Comparison of ENCODE assay signal across 17 cellular contexts in genomic region chr2:227423633-227424499, GRCh38. TPM values are rescaled to one million over a fixed set of nuclear protein-coding genes. Genes with fewer than 3 reads are reported as not detected.
A peak's percentile ranks its signal among the peaks of the same experiment; 100 is the strongest.
DNase-seq lines count a peak whose midpoint lies in the region; ATAC-seq, FAIRE-seq and TF ChIP-seq lines count a peak whose summit lies in the region.
"Had no signal": no experiment of that assay in that cellular context is flagged by ENCODE, and none has a peak within 500 bp of the region (broad histone marks: within the 10 kb centered on the region; RNA-seq: fewer than 3 reads in every experiment).

No MANE protein-coding gene starts in this region.

- H3K4me1 ChIP-seq in H9 (ENCODE audit: insufficient read depth, low read length) (no peaks in the 10 kb centered on the region), K562 (replicated peaks in 1 of 2; ENCODE audit: control insufficient read depth in 2 of 2, insufficient read depth in 2 of 2, low read length in 2 of 2) (no peaks in the 10 kb centered on the region)

- H3K27ac Mint-ChIP-seq in H9 = peak overlapping the region in 2 of 3 experiments; percentile 10 to 16; a peak in 3 of 7 replicates
- H3K27ac Mint-ChIP-seq in activated CD8-positive, alpha-beta T cell treated with anti-CD3 and anti-CD28 coated beads, Interleukin-2, amount 10 ng/mL, durations not matched to agents 7 days and 5 days = no peak overlapping the region
- no peak overlapping the region for H3K27ac Mint-ChIP-seq in natural killer cell

- H2AK5ac ChIP-seq in H9 (ENCODE audit: insufficient read length, low read length) = no peak overlapping the region

- no TSS peak for BruUV-seq in K562 (replicated peaks; lab: Mats Ljungman, UMichigan)

- H4K20me1 ChIP-seq in H9 (ENCODE audit: control insufficient read depth, insufficient read depth, insufficient read length) (no peaks in the 10 kb centered on the region), K562 (replicated peaks; ENCODE audit: control insufficient read depth, insufficient read depth, low read length) (no peaks in the 10 kb centered on the region)
- H4K20me1 ChIP-seq: BLaER1 treated with 17β-estradiol and CSF1 and Interleukin-3, amounts not matched to agents 10 nM and 100 nM had no signal

- in situ Hi-C loops in K562 (cut with MboI) = no loop called here

- no peak overlapping the region for H2AFZ ChIP-seq in H9 (ENCODE audit: low read length)
- peak overlapping the region; percentile 32; the same call in 1 of the 2 replicates for H2AFZ ChIP-seq in K562 (ENCODE audit: low read depth, low read length)
- H2AFZ ChIP-seq: PC-9 had no signal

- POLR2A ChIA-PET in K562 (lab: Yijun Ruan, JAX) = no interaction called here
- POLR2A ChIA-PET in activated CD8-positive, alpha-beta T cell treated with anti-CD3 and anti-CD28 coated beads, Interleukin-2, amount 10 ng/mL, durations not matched to agents 7 days and 5 days (lab: Charles Lee) = no interaction called here

- H2BK20ac ChIP-seq in H9 (ENCODE audit: low read depth, low read length, poor library complexity, severe bottlenecking) = no peak overlapping the region

- H3K14ac ChIP-seq in H9 (ENCODE audit: insufficient read depth, low read length) = no peak overlapping the region

- H3K79me2 ChIP-seq in H9 (ENCODE audit: insufficient read depth, low read length) (no peaks in the 10 kb centered on the region), K562 (ENCODE audit: control insufficient read depth, insufficient read depth, low read length) (no peaks in the 10 kb centered on the region)

- H4K91ac ChIP-seq in H9 (ENCODE audit: insufficient read length, low read depth, low read length) = no peak overlapping the region

- no peak overlapping the region for H3K4me2 ChIP-seq in H9 (ENCODE audit: insufficient read depth, insufficient read length, low read length)
- H3K4me2 ChIP-seq in K562 (ENCODE audit: insufficient read depth, low read length) = no peak overlapping the region
- H3K4me2 ChIP-seq: BLaER1 treated with 17β-estradiol and CSF1 and Interleukin-3, amounts not matched to agents 10 nM and 100 nM; PC-9 had no signal

- H4K8ac ChIP-seq in H9 (replicated peaks; ENCODE audit: insufficient read length, low read depth, low read length) = no peak overlapping the region

- no peak overlapping the region for H3K4me3 ChIP-seq in K562
- H3K4me3 ChIP-seq: BLaER1 treated with 17β-estradiol and CSF1 and Interleukin-3, amounts not matched to agents 10 nM and 100 nM; PC-9; SK-N-MC had no signal

- no peak overlapping the region for H2BK5ac ChIP-seq in H9 (ENCODE audit: insufficient read length, low read length)

- no peak overlapping the region for H2BK120ac ChIP-seq in H9 (ENCODE audit: low read depth, low read length, poor library complexity, severe bottlenecking)

- H3K4me3 Mint-ChIP-seq in H9 (no peak overlapping the region), natural killer cell (no peak overlapping the region)
- no peak overlapping the region for H3K4me3 Mint-ChIP-seq in activated CD8-positive, alpha-beta T cell treated with anti-CD3 and anti-CD28 coated beads, Interleukin-2, amount 10 ng/mL, durations not matched to agents 7 days and 5 days

- H3K9me1 ChIP-seq in K562 (ENCODE audit: control insufficient read depth, insufficient read depth, low read length) = no peaks in the 10 kb centered on the region

- no peak overlapping the region for H3K23ac ChIP-seq in H9 (ENCODE audit: insufficient read length, low read depth, low read length)

- no peak for TF ChIP-seq EP300 in K562 (IDR thresholded peaks at IDR 0.05; ENCODE audit: low read length)

- no peaks in the 10 kb centered on the region for H3K27me3 ChIP-seq in H9 (ENCODE audit: insufficient read depth, low read length)
- no peaks in the 10 kb centered on the region for H3K27me3 ChIP-seq in K562 (ENCODE audit: control insufficient read depth in 2 of 2, insufficient read depth in 2 of 2, low read length in 2 of 2)
- H3K27me3 ChIP-seq: BLaER1 treated with 17β-estradiol and CSF1 and Interleukin-3, amounts not matched to agents 10 nM and 100 nM had no signal

- TF ChIP-seq CTCF in H9 (conservative IDR thresholded peaks at IDR 0.05) = no peak
- TF ChIP-seq CTCF in K562 (IDR thresholded peaks at IDR 0.05 in 2 of 3, conservative IDR thresholded peaks at IDR 0.05 in 1 of 3; ENCODE audit: insufficient read depth in 2 of 3, low read depth in 1 of 3, low read length in 3 of 3) = no peak
- TF ChIP-seq CTCF in natural killer cell (IDR thresholded peaks at IDR 0.05) = no peak

- H3K4me1 Mint-ChIP-seq in H9 (peaks cover 6 to 10% of the 10 kb centered on the region in 2 experiments), natural killer cell (no peaks in the 10 kb centered on the region)
- H3K4me1 Mint-ChIP-seq in activated CD8-positive, alpha-beta T cell treated with anti-CD3 and anti-CD28 coated beads, Interleukin-2, amount 10 ng/mL, durations not matched to agents 7 days and 5 days (ENCODE audit: low read depth) = no peaks in the 10 kb centered on the region

- H3K36me3 Mint-ChIP-seq in H9 (ENCODE audit: insufficient read depth in 1 of 3, low read depth in 3 of 3) = no peaks in the 10 kb centered on the region; a peak in 1 of 7 replicates
- H3K36me3 Mint-ChIP-seq in activated CD8-positive, alpha-beta T cell treated with anti-CD3 and anti-CD28 coated beads, Interleukin-2, amount 10 ng/mL, durations not matched to agents 7 days and 5 days (ENCODE audit: low read depth) = no peaks in the 10 kb centered on the region
- H3K36me3 Mint-ChIP-seq in natural killer cell = no peaks in the 10 kb centered on the region

- no peak for FAIRE-seq in K562 (lab: Jason Lieb, UNC)

- H3T11ph ChIP-seq in H9 (ENCODE audit: low read length) = no peak overlapping the region

- H3K27me3 Mint-ChIP-seq in H9 (ENCODE audit: low read depth) = no peaks in the 10 kb centered on the region
- H3K27me3 Mint-ChIP-seq in activated CD8-positive, alpha-beta T cell treated with anti-CD3 and anti-CD28 coated beads, Interleukin-2, amount 10 ng/mL, durations not matched to agents 7 days and 5 days (ENCODE audit: low read depth) = no peaks in the 10 kb centered on the region
- peaks cover 0 to 5% of the 10 kb centered on the region in 2 donors for H3K27me3 Mint-ChIP-seq in natural killer cell (ENCODE audit: low read depth in 2 of 2)

- no peaks in the 10 kb centered on the region for H3K9me3 ChIP-seq in H9 (ENCODE audit: control insufficient read depth, low read depth, low read length)
- H3K9me3 ChIP-seq in K562 (replicated peaks; ENCODE audit: control insufficient read depth, insufficient read depth, low read depth, low read length) = no peaks in the 10 kb centered on the region

- no peak overlapping the region for H2BK15ac ChIP-seq in H9 (ENCODE audit: low read depth, low read length)

- TF ChIP-seq POLR2A in K562 (conservative IDR thresholded peaks at IDR 0.05) = no peak

- WGBS in H9 (ENCODE audit: extremely low coverage, insufficient read length, low lambda C conversion rate) = no CpG with 5 or more reads among the region's 10 CpGs
- WGBS in K562 (ENCODE audit: insufficient coverage, low coverage, missing lambda C conversion rate) = 52% methylated on average over 10 of the region's 10 CpGs

- no peak overlapping the region for H3K4ac ChIP-seq in H9 (ENCODE audit: low read depth, low read length)

- H3K9me3 Mint-ChIP-seq in H9 = no peaks in the 10 kb centered on the region; a peak in 1 of 5 replicates
- H3K9me3 Mint-ChIP-seq in activated CD8-positive, alpha-beta T cell treated with anti-CD3 and anti-CD28 coated beads, Interleukin-2, amount 10 ng/mL, durations not matched to agents 7 days and 5 days (ENCODE audit: insufficient read depth) = no peaks in the 10 kb centered on the region
- no peaks in the 10 kb centered on the region for H3K9me3 Mint-ChIP-seq in natural killer cell

- intact Hi-C loops in K562 (cut with micrococcal nuclease) = no loop called here
- intact Hi-C loops in natural killer cell (cut with micrococcal nuclease) = no loop called here

- no peak overlapping the region for H4K5ac ChIP-seq in H9 (ENCODE audit: insufficient read length, low read depth, low read length)

- H2BK12ac ChIP-seq in H9 (ENCODE audit: insufficient read length, low read depth, low read length) = no peak overlapping the region

- no peak overlapping the region for H3K56ac ChIP-seq in H9 (ENCODE audit: insufficient read length, low read depth, low read length)

- H3K79me1 ChIP-seq in H9 (ENCODE audit: insufficient read depth, low read depth, low read length, poor library complexity, severe bottlenecking) = no peaks in the 10 kb centered on the region

- CTCF ChIA-PET in K562 (lab: Yijun Ruan, JAX; ENCODE audit: low intra/inter-chr PET ratio) = no interaction called here
- CTCF ChIA-PET in activated CD8-positive, alpha-beta T cell treated with anti-CD3 and anti-CD28 coated beads, Interleukin-2, amount 10 ng/mL, durations not matched to agents 7 days and 5 days (lab: Charles Lee) = no interaction called here

- H3K18ac ChIP-seq in H9 (ENCODE audit: insufficient read length, low read depth, low read length) = no peak overlapping the region

- DNase-seq in H9 (no peak), K562 (ENCODE audit: extremely low read depth in 1 of 4, low spot score in 3 of 4) (no peak), kidney glomerular epithelial cell (lab: John Stamatoyannopoulos, UW) (peak; percentile 12), retina (peak; percentile 81), natural killer cell (no peak)
- DNase-seq in activated CD8-positive, alpha-beta T cell treated with anti-CD3 and anti-CD28 coated beads, Interleukin-2, amount 10 ng/mL, durations not matched to agents 7 days and 5 days = no peak
- DNase-seq: NCI-H1048, NCI-H2107, NCI-H774, PC-9 had no signal

- H3K23me2 ChIP-seq in H9 (ENCODE audit: insufficient read length, low read depth, low read length, poor library complexity, severe bottlenecking) = no peaks in the 10 kb centered on the region

- H3K9ac ChIP-seq in H9 (ENCODE audit: extremely low read depth, insufficient read length, low read length) (no peak overlapping the region), K562 (ENCODE audit: insufficient read depth in 1 of 2, low read depth in 2 of 2, low read length in 2 of 2) (no peak overlapping the region)
- H3K9ac ChIP-seq: BLaER1 treated with 17β-estradiol and CSF1 and Interleukin-3, amounts not matched to agents 10 nM and 100 nM had no signal

- ATAC-seq in K562 = no peak
- no peak for ATAC-seq in activated CD8-positive, alpha-beta T cell treated with anti-CD3 and anti-CD28 coated beads, Interleukin-2, amount 10 ng/mL, durations not matched to agents 7 days and 5 days
- no peak for ATAC-seq in GM18861 (IDR thresholded peaks at IDR 0.05; ENCODE audit: unreplicated experiment)
- no peak for ATAC-seq in natural killer cell
- ATAC-seq: HCT116 had no signal

- no peaks in the 10 kb centered on the region for H3K36me3 ChIP-seq in K562 (ENCODE audit: control insufficient read depth, insufficient read depth, low read length)
- H3K36me3 ChIP-seq: BLaER1 treated with 17β-estradiol and CSF1 and Interleukin-3, amounts not matched to agents 10 nM and 100 nM had no signal

- no peak overlapping the region for H3K27ac ChIP-seq in H9 (ENCODE audit: insufficient read length, low read depth, low read length)
- H3K27ac ChIP-seq in K562 (ENCODE audit: extremely low read depth, low read depth, low read length) = no peak overlapping the region
- H3K27ac ChIP-seq: BLaER1 treated with 17β-estradiol and CSF1 and Interleukin-3, amounts not matched to agents 10 nM and 100 nM; PC-9; SK-N-MC had no signal

- no peak for TF ChIP-seq RAD21 in K562 (CRISPR knock-in tag; conservative IDR thresholded peaks at IDR 0.05 in 1 of 2, IDR thresholded peaks at IDR 0.05 in 1 of 2)

RNA-seq across cellular contexts. Expression of gene SCYGR1, which starts 36.1 kb away (rescaled TPM):
- total RNA-seq in H9 (2021) (not detected in 2 replicates), K562 (2014; rRNA removed) (not detected in 2 replicates), K562 (2014; rRNA removed; fragmentation: Illumina TruSeq; extraction: Trizol) (not detected in 2 replicates), K562 (2015; rRNA removed; fragmentation: Illumina TruSeq; extraction: Trizol) (not detected in 2 replicates), K562 (2021) (not detected in 2 replicates), natural killer cell (not detected)
- total RNA-seq in K562 (2011; cell fraction: chromatin; rRNA removed; ENCODE audit: low replicate concordance) = not detected in 2 replicates
- total RNA-seq in K562 (2011; cell fraction: nucleolus; rRNA removed) = not detected in 2 replicates
- not detected in 2 replicates for total RNA-seq in K562 (2011; cell fraction: nucleoplasm; rRNA removed)
- polyA plus RNA-seq in K562 (2011; rRNA removed) (not detected in 2 replicates), K562 (2014; fragmentation: Illumina TruSeq; extraction: Trizol) (not detected in 2 replicates), K562 (2014; fragmentation: Nextera tagmentation; extraction: Ambion mirVana) (not detected), K562 (2014; rRNA removed) (not detected in 2 replicates)
- not detected in 2 replicates for polyA plus RNA-seq in K562 (2011; cell fraction: cytosol; rRNA removed)
- polyA plus RNA-seq in K562 (2011; cell fraction: nucleus; rRNA removed) = not detected in 2 replicates
- polyA plus RNA-seq in K562 (2012) = not detected in 2 replicates
- polyA minus RNA-seq in K562 (2011; rRNA and poly(A)+ RNA removed) = not detected in 2 replicates
- polyA minus RNA-seq in K562 (2011; cell fraction: cytosol; rRNA and poly(A)+ RNA removed) = not detected in 2 replicates
- polyA minus RNA-seq in K562 (2011; cell fraction: nucleus; rRNA and poly(A)+ RNA removed) = not detected in 2 replicates
- not detected for total RNA-seq in activated CD8-positive, alpha-beta T cell treated with anti-CD3 and anti-CD28 coated beads, Interleukin-2, amount 10 ng/mL, durations not matched to agents 7 days and 5 days
- total RNA-seq: Daoy, NCI-H460, PC-9 had no signal
- polyA plus RNA-seq: AG04450 had no signal

RNA-seq across cellular contexts. Expression of gene TM4SF20, which starts 44.8 kb away (rescaled TPM):
- total RNA-seq in H9 (2021) (not detected in 2 replicates), K562 (2014; rRNA removed) (not detected in 2 replicates), K562 (2014; rRNA removed; fragmentation: Illumina TruSeq; extraction: Trizol) (not detected in 2 replicates), K562 (2015; rRNA removed; fragmentation: Illumina TruSeq; extraction: Trizol) (not detected in 2 replicates), K562 (2021) (not detected in 2 replicates), natural killer cell (not detected)
- not detected in 2 replicates for total RNA-seq in K562 (2011; cell fraction: chromatin; rRNA removed; ENCODE audit: low replicate concordance)
- not detected in 2 replicates for total RNA-seq in K562 (2011; cell fraction: nucleolus; rRNA removed)
- total RNA-seq in K562 (2011; cell fraction: nucleoplasm; rRNA removed) = not detected in 2 replicates
- polyA plus RNA-seq in K562 (2011; rRNA removed) (not detected in 2 replicates), K562 (2014; fragmentation: Illumina TruSeq; extraction: Trizol) (not detected in 2 replicates), K562 (2014; fragmentation: Nextera tagmentation; extraction: Ambion mirVana) (not detected), K562 (2014; rRNA removed) (not detected in 2 replicates)
- not detected in 2 replicates for polyA plus RNA-seq in K562 (2011; cell fraction: cytosol; rRNA removed)
- not detected in 2 replicates for polyA plus RNA-seq in K562 (2011; cell fraction: nucleus; rRNA removed)
- not detected in 2 replicates for polyA plus RNA-seq in K562 (2012)
- not detected in 2 replicates for polyA minus RNA-seq in K562 (2011; rRNA and poly(A)+ RNA removed)
- polyA minus RNA-seq in K562 (2011; cell fraction: cytosol; rRNA and poly(A)+ RNA removed) = not detected in 2 replicates
- not detected in 2 replicates for polyA minus RNA-seq in K562 (2011; cell fraction: nucleus; rRNA and poly(A)+ RNA removed)
- not detected for total RNA-seq in activated CD8-positive, alpha-beta T cell treated with anti-CD3 and anti-CD28 coated beads, Interleukin-2, amount 10 ng/mL, durations not matched to agents 7 days and 5 days
- total RNA-seq: Daoy, PC-9 had no signal

RNA-seq across cellular contexts. Expression of gene AGFG1, which starts 48.1 kb away (rescaled TPM):
- total RNA-seq in H9 (2021) (106 and 109 TPM in 2 replicates), K562 (2014; rRNA removed) (18.1 and 27.0 TPM in 2 replicates), K562 (2014; rRNA removed; fragmentation: Illumina TruSeq; extraction: Trizol) (38.1 and 47.1 TPM in 2 replicates), K562 (2015; rRNA removed; fragmentation: Illumina TruSeq; extraction: Trizol) (37.4 and 37.9 TPM in 2 replicates), K562 (2021) (51.2 and 51.3 TPM in 2 replicates), natural killer cell (10 to 100 TPM; 65.0 to 71.6 (median 67.3) TPM)
- 31.0 and 37.9 TPM in 2 replicates for total RNA-seq in K562 (2011; cell fraction: chromatin; rRNA removed; ENCODE audit: low replicate concordance)
- total RNA-seq in K562 (2011; cell fraction: nucleolus; rRNA removed) = 14.8 and 17.1 TPM in 2 replicates
- 16.6 and 31.9 TPM in 2 replicates for total RNA-seq in K562 (2011; cell fraction: nucleoplasm; rRNA removed)
- polyA plus RNA-seq in K562 (2011; rRNA removed) (79.5 and 97.5 TPM in 2 replicates), K562 (2014; fragmentation: Illumina TruSeq; extraction: Trizol) (35.3 and 36.0 TPM in 2 replicates), K562 (2014; fragmentation: Nextera tagmentation; extraction: Ambion mirVana) (10 to 100 TPM; 11.2 to 14.0 TPM), K562 (2014; rRNA removed) (17.1 and 28.7 TPM in 2 replicates)
- 88.8 TPM in 2 replicates for polyA plus RNA-seq in K562 (2011; cell fraction: cytosol; rRNA removed)
- 65.1 and 73.6 TPM in 2 replicates for polyA plus RNA-seq in K562 (2011; cell fraction: nucleus; rRNA removed)
- polyA plus RNA-seq in K562 (2012) = 27.7 and 28.0 TPM in 2 replicates
- polyA minus RNA-seq in K562 (2011; rRNA and poly(A)+ RNA removed) = 120 and 162 TPM in 2 replicates
- 42.0 and 75.2 TPM in 2 replicates for polyA minus RNA-seq in K562 (2011; cell fraction: cytosol; rRNA and poly(A)+ RNA removed)
- polyA minus RNA-seq in K562 (2011; cell fraction: nucleus; rRNA and poly(A)+ RNA removed) = 19.5 and 36.4 TPM in 2 replicates
- 10 to 100 TPM; 65.6 to 71.2 TPM for total RNA-seq in activated CD8-positive, alpha-beta T cell treated with anti-CD3 and anti-CD28 coated beads, Interleukin-2, amount 10 ng/mL, durations not matched to agents 7 days and 5 days

Comparison
In these comparisons a context has a peak if more than half of its experiments do, and no peak if none do; other contexts are left out.
1. DNase-seq: peak in kidney glomerular epithelial cell (single experiment) and retina (single experiment); none in H9 (single experiment), K562 (0 of 4), activated CD8-positive, alpha-beta T cell treated with anti-CD3 and anti-CD28 coated beads, Interleukin-2, amount 10 ng/mL, durations not matched to agents 7 days and 5 days (single experiment) and natural killer cell (single experiment).
2. H3K27ac Mint-ChIP-seq: peak in H9 (2 of 3); none in activated CD8-positive, alpha-beta T cell treated with anti-CD3 and anti-CD28 coated beads, Interleukin-2, amount 10 ng/mL, durations not matched to agents 7 days and 5 days (single experiment) and natural killer cell (0 of 2).